In genomic region chr16:31245560-31245959, GRCh38 we compare ENCODE assay signal across 13 cellular contexts. TPM values are rescaled to one million over a fixed set of nuclear protein-coding genes. Genes with fewer than 3 reads are reported as not detected.
DNase-seq lines count a peak whose midpoint lies in the region; FAIRE-seq and TF ChIP-seq lines count a peak whose summit lies in the region.
"Not testable (repeated sequence)": the region's sequence is repeated elsewhere in the genome, so short reads cannot be mapped to it uniquely, and the experiment has no call there.
"Had no signal": no experiment of that assay in that cellular context is flagged by ENCODE, and none has a peak within 500 bp of the region (broad histone marks: within the 10 kb centered on the region; RNA-seq: fewer than 3 reads in every experiment).

No MANE protein-coding gene starts in this region.

- H3K36me3 Mint-ChIP-seq in neural crest cell (ENCODE audit: low read depth), result not testable (repeated sequence)

- not testable (repeated sequence) for H3K23ac ChIP-seq in H1 (ENCODE audit: insufficient read length)

- not testable (repeated sequence) for H4K20me1 ChIP-seq in H1 (replicated peaks in 1 of 2; ENCODE audit: control insufficient read depth in 1 of 2, insufficient read depth in 2 of 2, low read length in 2 of 2)

- H3K23me2 ChIP-seq in H1 (ENCODE audit: low read depth, low read length), result not testable (repeated sequence)

- H3K9me3 ChIP-seq in HUES48 (ENCODE audit: control insufficient read depth, insufficient read depth, low read length); NT2/D1 (ENCODE audit: insufficient read depth, low read length); H1 (ENCODE audit: insufficient read depth in 2 of 2, low read depth in 1 of 2, low read length in 1 of 2): not testable (repeated sequence)

- peak overlapping the region; percentile 42; the same call in 1 of the 2 replicates for H3K4me3 ChIP-seq in HUES48 (ENCODE audit: low read depth, low read length)
- H3K4me3 ChIP-seq in NT2/D1 (ENCODE audit: insufficient read length, low read depth), result not testable (repeated sequence)
- H3K4me3 ChIP-seq in H1 (ENCODE audit: extremely low read depth in 1 of 4, insufficient read depth in 2 of 4, low read depth in 3 of 4, low read length in 4 of 4), result peak overlapping the region in 2 of 4 experiments; percentile 17 to 36; a peak in 3 of 8 replicates

- H3K9ac ChIP-seq in HUES48 (ENCODE audit: low read depth, low read length); NT2/D1 (ENCODE audit: insufficient read length, low read depth); H1 (replicated peaks in 1 of 4; ENCODE audit: extremely low read depth in 1 of 4, low read depth in 3 of 4, low read length in 3 of 4): not testable (repeated sequence)

- peaks cover 48% of the 10 kb centered on the region for H3K27me3 Mint-ChIP-seq in neural crest cell (ENCODE audit: low read depth)

- not testable (repeated sequence) for H3K27me3 ChIP-seq in HUES48 (ENCODE audit: control insufficient read depth, insufficient read depth, low read length); NT2/D1 (ENCODE audit: insufficient read depth, insufficient read length); H1 (replicated peaks in 1 of 4; ENCODE audit: control insufficient read depth in 3 of 4, extremely low read depth in 1 of 4, insufficient read depth in 3 of 4, low read length in 3 of 4)

- H3K18ac ChIP-seq in H1 (ENCODE audit: extremely low read depth, low read length), result not testable (repeated sequence)

- H2BK5ac ChIP-seq in H1 (ENCODE audit: low read depth, low read length), result not testable (repeated sequence)

- not testable (repeated sequence) for H3K4me3 Mint-ChIP-seq in neural crest cell

- H3K56ac ChIP-seq in H1 (replicated peaks; ENCODE audit: insufficient read length, low read depth, low read length), result not testable (repeated sequence)

- POLR2A ChIA-PET in H1 (lab: Charles Lee; ENCODE audit: partially characterized antibody), result interaction anchor here (1.5 kb wide), 1 partner anchor 65 kb away, joined by 3 read pairs; no protein-coding TSS in a partner anchor

- TF ChIP-seq RAD21 in H1 (IDR thresholded peaks at IDR 0.05 in 1 of 2, conservative IDR thresholded peaks at IDR 0.05 in 1 of 2; ENCODE audit: low read depth in 2 of 2, low read length in 2 of 2), result not testable (repeated sequence)

- H3K14ac ChIP-seq in H1 (ENCODE audit: insufficient read length), result not testable (repeated sequence)

- 0% methylated on average over 9 of the region's 9 CpGs; no CpG with 5 or more reads in 1 of the 2 experiments for WGBS in H1 (ENCODE audit: extremely low coverage in 1 of 2, insufficient coverage in 1 of 2, insufficient read length in 1 of 2, insufficient replicate concordance in 2 of 2, low coverage in 1 of 2, low lambda C conversion rate in 2 of 2, missing lambda C conversion rate in 1 of 2), 2 experiments

- not testable (repeated sequence) for H2AFZ ChIP-seq in H1 (ENCODE audit: low read length)

- not testable (repeated sequence) for H2BK120ac ChIP-seq in H1 (replicated peaks; ENCODE audit: low read depth, low read length)

- peak overlapping the region; percentile 41 to 55; a peak in 3 of 4 replicates for H3K4me2 ChIP-seq in H1 (ENCODE audit: insufficient read depth in 1 of 2, low read depth in 2 of 2, low read length in 2 of 2)

- not testable (repeated sequence) for TF ChIP-seq POLR2A in H1 (IDR thresholded peaks at IDR 0.05; ENCODE audit: control extremely low read depth in 1 of 2, low read depth in 2 of 2, low read length in 2 of 2)

- not testable (repeated sequence) for H3K4ac ChIP-seq in H1 (replicated peaks; ENCODE audit: insufficient read length, low read depth, low read length)

- H3K27ac ChIP-seq in HUES48 (ENCODE audit: low read depth, low read length), result peak overlapping the region; percentile 93
- not testable (repeated sequence) for H3K27ac ChIP-seq in H1 (ENCODE audit: low read depth, low read length)

- H4K5ac ChIP-seq in H1 (ENCODE audit: insufficient read length, low read depth, low read length), result peak overlapping the region; percentile 53

- H3K9me3 Mint-ChIP-seq in neural crest cell, result not testable (repeated sequence)

- FAIRE-seq in H1 (lab: Jason Lieb, UNC), result not testable (repeated sequence)

- not testable (repeated sequence) for H2BK15ac ChIP-seq in H1 (ENCODE audit: low read length)

- not testable (repeated sequence) for H3K79me2 ChIP-seq in H1 (ENCODE audit: control insufficient read depth in 1 of 2, insufficient read depth in 2 of 2, low read length in 2 of 2)

- H3K27ac Mint-ChIP-seq in neural crest cell (ENCODE audit: unreplicated experiment), result peak overlapping the region; percentile 37

- TF ChIP-seq EP300 in H1 (IDR thresholded peaks at IDR 0.05; ENCODE audit: borderline replicate concordance in 1 of 2, low read depth in 2 of 2, low read length in 2 of 2), result not testable (repeated sequence)

- H4K8ac ChIP-seq in H1 (ENCODE audit: extremely low read depth, insufficient read depth, low read length), result not testable (repeated sequence)

- H2BK20ac ChIP-seq in H1 (ENCODE audit: low read length), result not testable (repeated sequence)

- CTCF ChIA-PET in H1 (lab: Charles Lee; ENCODE audit: partially characterized antibody), result not testable (repeated sequence)

- H4K91ac ChIP-seq in H1 (replicated peaks; ENCODE audit: insufficient read length, low read length), result not testable (repeated sequence)

- TF ChIP-seq CTCF in H1 (IDR thresholded peaks at IDR 0.05; ENCODE audit: control extremely low read depth in 1 of 3, insufficient read depth in 1 of 3, low read depth in 1 of 3, low read length in 3 of 3); neural crest cell (conservative IDR thresholded peaks at IDR 0.05): not testable (repeated sequence)

- not testable (repeated sequence) for H3K4me1 Mint-ChIP-seq in neural crest cell

- not testable (repeated sequence) for H3K4me1 ChIP-seq in HUES48 (ENCODE audit: control insufficient read depth, insufficient read depth, low read length); NT2/D1 (ENCODE audit: insufficient read depth, insufficient read length)
- H3K4me1 ChIP-seq in H1 (replicated peaks in 1 of 4; ENCODE audit: control insufficient read depth in 3 of 4, insufficient read depth in 4 of 4, low read length in 3 of 4), result peaks cover 0 to 18% (median 3%) of the 10 kb centered on the region in 4 experiments; a peak in 3 of 7 replicates

- DNase-seq in NT2/D1 (ENCODE audit: low read depth, low spot score) (peak; percentile 23), iPS DF 4.7 (ENCODE audit: extremely low read depth, low spot score) (peak; percentile 28)
- DNase-seq in H1 (ENCODE audit: low read depth in 1 of 2, low spot score in 2 of 2); neural crest cell (ENCODE audit: low read depth, low spot score): not testable (repeated sequence)

- H3K36me3 ChIP-seq in HUES48 (ENCODE audit: control insufficient read depth, insufficient read depth, low read length); NT2/D1 (ENCODE audit: insufficient read depth, insufficient read length, low read length); H1 (ENCODE audit: control insufficient read depth in 2 of 4, insufficient read depth in 4 of 4, low read length in 3 of 4): not testable (repeated sequence)

- not testable (repeated sequence) for H2AK5ac ChIP-seq in H1 (ENCODE audit: low read depth, low read length)

- peak overlapping the region; percentile 17; the same call in 1 of the 2 replicates for H2BK12ac ChIP-seq in H1 (ENCODE audit: low read depth, low read length)

- not testable (repeated sequence) for H3K79me1 ChIP-seq in H1 (ENCODE audit: low read depth, low read length)

RNA-seq across cellular contexts. Expression of gene ITGAM, which starts 14.2 kb away (rescaled TPM):
- 0.22 and 0.44 TPM in 2 replicates for total RNA-seq in H1 (2021; fragmentation: NEBNext Ultra II Directional; extraction: Animal tissue kit (Norgen Biotek cat#: 25700))
- 2.0 and 2.9 TPM in 2 replicates for polyA plus RNA-seq in H1 (2011; rRNA removed)
- 1.5 TPM for polyA plus RNA-seq in H1 (2011; cell fraction: cytosol; rRNA removed)
- polyA plus RNA-seq in H1 (2011; cell fraction: nucleus; rRNA removed), result 4.1 TPM
- polyA plus RNA-seq in H1 (2012, experiment 1 of 2), result 0.84 to 1.6 TPM (median 1.5 TPM) in 4 replicates
- 0.92 TPM for polyA plus RNA-seq in H1 (2012, experiment 2 of 2)
- polyA plus RNA-seq in H1 (2013, experiment 1 of 2), result 0.73 TPM
- 0.29 TPM for polyA plus RNA-seq in H1 (2013, experiment 2 of 2)
- 1.9 and 2.5 TPM in 2 replicates for polyA minus RNA-seq in H1 (2011; rRNA and poly(A)+ RNA removed)
- 0.29 TPM for polyA minus RNA-seq in H1 (2011; cell fraction: cytosol; rRNA and poly(A)+ RNA removed)
- 1.00 TPM for polyA minus RNA-seq in H1 (2011; cell fraction: nucleus; rRNA and poly(A)+ RNA removed)
- total RNA-seq in neural crest cell, result not detected in 2 replicates
- total RNA-seq: Daoy, H7 had no signal
- polyA plus RNA-seq: BJ had no signal

RNA-seq across cellular contexts. Expression of gene PYDC1, which starts 28.6 kb away (rescaled TPM):
- 3.0 and 3.5 TPM in 2 replicates for total RNA-seq in H1 (2021; fragmentation: NEBNext Ultra II Directional; extraction: Animal tissue kit (Norgen Biotek cat#: 25700))
- polyA plus RNA-seq in H1 (2011; rRNA removed), result 5.9 and 11.1 TPM in 2 replicates
- polyA plus RNA-seq in H1 (2011; cell fraction: cytosol; rRNA removed), result 6.0 TPM
- 3.6 TPM for polyA plus RNA-seq in H1 (2011; cell fraction: nucleus; rRNA removed)
- polyA plus RNA-seq in H1 (2012, experiment 1 of 2), result 2.5 to 6.9 TPM (median 3.8 TPM) in 4 replicates
- polyA plus RNA-seq in H1 (2012, experiment 2 of 2), result 13.3 TPM
- 2.0 TPM for polyA plus RNA-seq in H1 (2013, experiment 1 of 2)
- 1.6 TPM for polyA plus RNA-seq in H1 (2013, experiment 2 of 2)
- polyA minus RNA-seq in H1 (2011; rRNA and poly(A)+ RNA removed), result 0.56 TPM in 1 of 2 replicates, not detected in the other
- not detected for polyA minus RNA-seq in H1 (2011; cell fraction: cytosol; rRNA and poly(A)+ RNA removed)
- not detected for polyA minus RNA-seq in H1 (2011; cell fraction: nucleus; rRNA and poly(A)+ RNA removed)
- total RNA-seq in neural crest cell, result not detected in 2 replicates
- total RNA-seq: A172; A673; Calu3; CD4-positive, alpha-beta memory T cell; Daoy; G401; H7 had no signal
- polyA plus RNA-seq: BJ; CD4-positive, alpha-beta memory T cell had no signal

RNA-seq across cellular contexts. Expression of gene TRIM72, which starts 31.6 kb away (rescaled TPM):
- 1.3 and 2.1 TPM in 2 replicates for total RNA-seq in H1 (2021; fragmentation: NEBNext Ultra II Directional; extraction: Animal tissue kit (Norgen Biotek cat#: 25700))
- 0.57 and 0.97 TPM in 2 replicates for polyA plus RNA-seq in H1 (2011; rRNA removed)
- 0.58 TPM for polyA plus RNA-seq in H1 (2011; cell fraction: cytosol; rRNA removed)
- 1.3 TPM for polyA plus RNA-seq in H1 (2011; cell fraction: nucleus; rRNA removed)
- 0.84 to 1.6 TPM (median 1.1 TPM) in 4 replicates for polyA plus RNA-seq in H1 (2012, experiment 1 of 2)
- polyA plus RNA-seq in H1 (2012, experiment 2 of 2), result 0.38 TPM
- polyA plus RNA-seq in H1 (2013, experiment 1 of 2), result 0.28 TPM
- 0.26 TPM for polyA plus RNA-seq in H1 (2013, experiment 2 of 2)
- polyA minus RNA-seq in H1 (2011; rRNA and poly(A)+ RNA removed), result 0.57 and 0.93 TPM in 2 replicates
- 2.1 TPM for polyA minus RNA-seq in H1 (2011; cell fraction: cytosol; rRNA and poly(A)+ RNA removed)
- 0.50 TPM for polyA minus RNA-seq in H1 (2011; cell fraction: nucleus; rRNA and poly(A)+ RNA removed)
- 0.05 TPM in 1 of 2 replicates, not detected in the other for total RNA-seq in neural crest cell
- total RNA-seq: Calu3; CD4-positive, alpha-beta memory T cell; Daoy; G401 had no signal
- polyA plus RNA-seq: BJ; CD4-positive, alpha-beta memory T cell had no signal

RNA-seq across cellular contexts. Expression of gene PYCARD, which starts 43.0 kb away (rescaled TPM):
- 29.9 and 32.2 TPM in 2 replicates for total RNA-seq in H1 (2021; fragmentation: NEBNext Ultra II Directional; extraction: Animal tissue kit (Norgen Biotek cat#: 25700))
- 77.9 and 87.0 TPM in 2 replicates for polyA plus RNA-seq in H1 (2011; rRNA removed)
- polyA plus RNA-seq in H1 (2011; cell fraction: cytosol; rRNA removed), result 73.9 TPM
- 54.1 TPM for polyA plus RNA-seq in H1 (2011; cell fraction: nucleus; rRNA removed)
- polyA plus RNA-seq in H1 (2012, experiment 1 of 2), result 36.7 to 66.7 TPM (median 58.8 TPM) in 4 replicates
- 41.9 TPM for polyA plus RNA-seq in H1 (2012, experiment 2 of 2)
- polyA plus RNA-seq in H1 (2013, experiment 1 of 2), result 29.1 TPM
- polyA plus RNA-seq in H1 (2013, experiment 2 of 2), result 29.0 TPM
- polyA minus RNA-seq in H1 (2011; rRNA and poly(A)+ RNA removed), result 9.6 and 13.2 TPM in 2 replicates
- 17.5 TPM for polyA minus RNA-seq in H1 (2011; cell fraction: cytosol; rRNA and poly(A)+ RNA removed)
- polyA minus RNA-seq in H1 (2011; cell fraction: nucleus; rRNA and poly(A)+ RNA removed), result 11.4 TPM
- 1.7 and 3.3 TPM in 2 replicates for total RNA-seq in neural crest cell
- total RNA-seq: A172 had no signal
